Comparison of ENCODE assay signal across 24 cellular contexts in genomic region chr7:29443552-29443951, GRCh38.
"Had no signal": no experiment of that assay in that cellular context is flagged by ENCODE, and none has a peak within 500 bp of the region (broad histone marks: within the 10 kb centered on the region; RNA-seq: fewer than 3 reads in every experiment).

No MANE protein-coding gene starts in this region.

- DNase-seq: cerebellar nuclear complex; cortex of kidney; effector memory CD8-positive, alpha-beta T cell; foreskin fibroblast; gastrocnemius medialis; heart right ventricle; hippocampal formation; kidney glomerular epithelial cell; left colon; naive thymus-derived CD8-positive, alpha-beta T cell; nephron progenitor cell; nucleus accumbens; posterior cingulate gyrus; psoas muscle; right lobe of liver; small intestine; stimulated activated CD4-positive, alpha-beta T cell treated with anti-CD3 and anti-CD28 coated beads, Interleukin-15, amount 100 ng/mL, for 24 hours; stimulated activated CD4-positive, alpha-beta T cell treated with anti-CD3 and anti-CD28 coated beads, Interleukin-2, amount 100 ng/mL, for 48 hours; stimulated activated naive B cell treated with anti-CD40 and anti-IgM and Interleukin-4, amounts not matched to agents 10 μg/mL and 1 μg/mL and 100 μg/mL, for 72 hours; upper lobe of left lung had no signal

- H3K4me1 Mint-ChIP-seq: naive thymus-derived CD8-positive, alpha-beta T cell; stimulated activated naive B cell treated with anti-CD40 and anti-IgM and Interleukin-4, amounts not matched to agents 10 μg/mL and 1 μg/mL and 100 μg/mL, for 72 hours had no signal

- H3K36me3 ChIP-seq: gastrocnemius medialis, heart right ventricle, right lobe of liver, thoracic aorta, tibial nerve, upper lobe of left lung had no signal

- H3K27me3 Mint-ChIP-seq: effector memory CD8-positive, alpha-beta T cell; stimulated activated naive B cell treated with anti-CD40 and anti-IgM and Interleukin-4, amounts not matched to agents 10 μg/mL and 1 μg/mL and 100 μg/mL, for 72 hours; stimulated activated naive CD8-positive, alpha-beta T cell treated with anti-CD3 and anti-CD28 coated beads, Interleukin-15, Interleukin-2, amounts not matched to agents 100 ng/mL and 50 ng/mL, for 24 hours had no signal

- H3K4me3 Mint-ChIP-seq: effector memory CD8-positive, alpha-beta T cell; naive thymus-derived CD8-positive, alpha-beta T cell; nephron progenitor cell; stimulated activated naive B cell treated with anti-CD40 and anti-IgM and Interleukin-4, amounts not matched to agents 10 μg/mL and 1 μg/mL and 100 μg/mL, for 72 hours; stimulated activated naive CD8-positive, alpha-beta T cell treated with anti-CD3 and anti-CD28 coated beads, Interleukin-15, Interleukin-2, amounts not matched to agents 100 ng/mL and 50 ng/mL, for 24 hours had no signal

- H3K4me3 ChIP-seq: gastrocnemius medialis, heart right ventricle, psoas muscle, right lobe of liver, thoracic aorta, tibial nerve, upper lobe of left lung had no signal

- ATAC-seq: effector memory CD8-positive, alpha-beta T cell; esophagus mucosa; gastrocnemius medialis; left colon; naive thymus-derived CD8-positive, alpha-beta T cell; psoas muscle; right lobe of liver; stimulated activated naive B cell treated with anti-CD40 and anti-IgM and Interleukin-4, amounts not matched to agents 10 μg/mL and 1 μg/mL and 100 μg/mL, for 72 hours had no signal

- H3K9me3 ChIP-seq: gastrocnemius medialis, heart right ventricle, psoas muscle, right lobe of liver, thoracic aorta, tibial nerve, upper lobe of left lung had no signal

- H3K9me3 Mint-ChIP-seq: effector memory CD8-positive, alpha-beta T cell; naive thymus-derived CD8-positive, alpha-beta T cell; nephron progenitor cell; stimulated activated naive CD8-positive, alpha-beta T cell treated with anti-CD3 and anti-CD28 coated beads, Interleukin-15, Interleukin-2, amounts not matched to agents 100 ng/mL and 50 ng/mL, for 24 hours had no signal

- H3K36me3 Mint-ChIP-seq: naive thymus-derived CD8-positive, alpha-beta T cell; stimulated activated naive B cell treated with anti-CD40 and anti-IgM and Interleukin-4, amounts not matched to agents 10 μg/mL and 1 μg/mL and 100 μg/mL, for 72 hours had no signal

- H3K27ac Mint-ChIP-seq: effector memory CD8-positive, alpha-beta T cell; naive thymus-derived CD8-positive, alpha-beta T cell; nephron progenitor cell; stimulated activated naive B cell treated with anti-CD40 and anti-IgM and Interleukin-4, amounts not matched to agents 10 μg/mL and 1 μg/mL and 100 μg/mL, for 72 hours; stimulated activated naive CD8-positive, alpha-beta T cell treated with anti-CD3 and anti-CD28 coated beads, Interleukin-15, Interleukin-2, amounts not matched to agents 100 ng/mL and 50 ng/mL, for 24 hours had no signal

- H3K27ac ChIP-seq: gastrocnemius medialis, heart right ventricle, psoas muscle, right lobe of liver, thoracic aorta, tibial nerve, upper lobe of left lung had no signal

- H3K4me1 ChIP-seq: gastrocnemius medialis, tibial nerve, upper lobe of left lung had no signal

- H3K27me3 ChIP-seq: gastrocnemius medialis, heart right ventricle, right lobe of liver, tibial nerve, upper lobe of left lung had no signal
